1 cellular context compared by ENCODE assay signal in the genomic region with DNA sequence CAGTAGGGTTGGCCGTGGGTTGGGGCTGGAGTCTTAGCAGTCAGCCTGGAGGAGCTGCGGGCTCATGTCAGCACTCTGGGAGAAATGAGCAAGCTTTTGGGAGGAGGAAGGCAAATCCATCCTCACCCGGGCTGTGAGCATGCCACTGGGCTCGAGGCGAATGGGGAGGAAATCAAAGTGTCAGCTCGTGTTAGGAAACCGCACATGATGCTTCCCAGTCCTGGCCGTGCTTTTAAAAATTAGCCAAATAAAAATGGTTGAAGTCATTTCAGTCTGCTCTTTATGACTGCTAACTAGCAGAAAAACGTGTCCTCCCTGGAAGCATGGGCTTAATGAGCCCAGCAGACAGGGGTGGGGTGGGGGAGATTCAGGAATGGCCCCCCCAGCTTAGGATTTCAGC.
TF ChIP-seq lines count a peak whose summit lies in the region.

No MANE protein-coding gene starts in this region.

TF ChIP-seq in SK-N-SH treated with all-trans-retinoic acid at 6 μM for 48 hours, 23 proteins besides CTCF, POLR2A, EP300 and RAD21 (continued from another document):
- TF ChIP-seq, protein P1, sequence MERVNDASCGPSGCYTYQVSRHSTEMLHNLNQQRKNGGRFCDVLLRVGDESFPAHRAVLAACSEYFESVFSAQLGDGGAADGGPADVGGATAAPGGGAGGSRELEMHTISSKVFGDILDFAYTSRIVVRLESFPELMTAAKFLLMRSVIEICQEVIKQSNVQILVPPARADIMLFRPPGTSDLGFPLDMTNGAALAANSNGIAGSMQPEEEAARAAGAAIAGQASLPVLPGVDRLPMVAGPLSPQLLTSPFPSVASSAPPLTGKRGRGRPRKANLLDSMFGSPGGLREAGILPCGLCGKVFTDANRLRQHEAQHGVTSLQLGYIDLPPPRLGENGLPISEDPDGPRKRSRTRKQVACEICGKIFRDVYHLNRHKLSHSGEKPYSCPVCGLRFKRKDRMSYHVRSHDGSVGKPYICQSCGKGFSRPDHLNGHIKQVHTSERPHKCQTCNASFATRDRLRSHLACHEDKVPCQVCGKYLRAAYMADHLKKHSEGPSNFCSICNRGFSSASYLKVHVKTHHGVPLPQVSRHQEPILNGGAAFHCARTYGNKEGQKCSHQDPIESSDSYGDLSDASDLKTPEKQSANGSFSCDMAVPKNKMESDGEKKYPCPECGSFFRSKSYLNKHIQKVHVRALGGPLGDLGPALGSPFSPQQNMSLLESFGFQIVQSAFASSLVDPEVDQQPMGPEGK (CRISPR knock-in tag; IDR thresholded peaks at IDR 0.05; ENCODE audit: borderline replicate concordance), result peak; percentile 95; the same call in 1 of the 2 replicates
- TF ChIP-seq, protein P2, sequence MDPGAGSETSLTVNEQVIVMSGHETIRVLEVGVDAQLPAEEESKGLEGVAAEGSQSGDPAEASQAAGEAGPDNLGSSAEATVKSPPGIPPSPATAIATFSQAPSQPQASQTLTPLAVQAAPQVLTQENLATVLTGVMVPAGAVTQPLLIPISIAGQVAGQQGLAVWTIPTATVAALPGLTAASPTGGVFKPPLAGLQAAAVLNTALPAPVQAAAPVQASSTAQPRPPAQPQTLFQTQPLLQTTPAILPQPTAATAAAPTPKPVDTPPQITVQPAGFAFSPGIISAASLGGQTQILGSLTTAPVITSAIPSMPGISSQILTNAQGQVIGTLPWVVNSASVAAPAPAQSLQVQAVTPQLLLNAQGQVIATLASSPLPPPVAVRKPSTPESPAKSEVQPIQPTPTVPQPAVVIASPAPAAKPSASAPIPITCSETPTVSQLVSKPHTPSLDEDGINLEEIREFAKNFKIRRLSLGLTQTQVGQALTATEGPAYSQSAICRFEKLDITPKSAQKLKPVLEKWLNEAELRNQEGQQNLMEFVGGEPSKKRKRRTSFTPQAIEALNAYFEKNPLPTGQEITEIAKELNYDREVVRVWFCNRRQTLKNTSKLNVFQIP (CRISPR knock-in tag; IDR thresholded peaks at IDR 0.05; ENCODE audit: borderline replicate concordance, low read depth), result no peak
- TF ChIP-seq CSRNP3 (CRISPR knock-in tag; IDR thresholded peaks at IDR 0.05), result no peak
- TF ChIP-seq, protein P3, sequence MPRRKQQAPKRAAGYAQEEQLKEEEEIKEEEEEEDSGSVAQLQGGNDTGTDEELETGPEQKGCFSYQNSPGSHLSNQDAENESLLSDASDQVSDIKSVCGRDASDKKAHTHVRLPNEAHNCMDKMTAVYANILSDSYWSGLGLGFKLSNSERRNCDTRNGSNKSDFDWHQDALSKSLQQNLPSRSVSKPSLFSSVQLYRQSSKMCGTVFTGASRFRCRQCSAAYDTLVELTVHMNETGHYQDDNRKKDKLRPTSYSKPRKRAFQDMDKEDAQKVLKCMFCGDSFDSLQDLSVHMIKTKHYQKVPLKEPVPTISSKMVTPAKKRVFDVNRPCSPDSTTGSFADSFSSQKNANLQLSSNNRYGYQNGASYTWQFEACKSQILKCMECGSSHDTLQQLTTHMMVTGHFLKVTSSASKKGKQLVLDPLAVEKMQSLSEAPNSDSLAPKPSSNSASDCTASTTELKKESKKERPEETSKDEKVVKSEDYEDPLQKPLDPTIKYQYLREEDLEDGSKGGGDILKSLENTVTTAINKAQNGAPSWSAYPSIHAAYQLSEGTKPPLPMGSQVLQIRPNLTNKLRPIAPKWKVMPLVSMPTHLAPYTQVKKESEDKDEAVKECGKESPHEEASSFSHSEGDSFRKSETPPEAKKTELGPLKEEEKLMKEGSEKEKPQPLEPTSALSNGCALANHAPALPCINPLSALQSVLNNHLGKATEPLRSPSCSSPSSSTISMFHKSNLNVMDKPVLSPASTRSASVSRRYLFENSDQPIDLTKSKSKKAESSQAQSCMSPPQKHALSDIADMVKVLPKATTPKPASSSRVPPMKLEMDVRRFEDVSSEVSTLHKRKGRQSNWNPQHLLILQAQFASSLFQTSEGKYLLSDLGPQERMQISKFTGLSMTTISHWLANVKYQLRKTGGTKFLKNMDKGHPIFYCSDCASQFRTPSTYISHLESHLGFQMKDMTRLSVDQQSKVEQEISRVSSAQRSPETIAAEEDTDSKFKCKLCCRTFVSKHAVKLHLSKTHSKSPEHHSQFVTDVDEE (CRISPR knock-in tag; IDR thresholded peaks at IDR 0.05), result peak; percentile 89; the same call in 1 of the 2 replicates
- TF ChIP-seq SNAI2 (CRISPR knock-in tag; IDR thresholded peaks at IDR 0.05), result 0 out of 2 replicates have a peak, but pooled peaks have one; percentile 44
- no peak for TF ChIP-seq GLIS3 (CRISPR knock-in tag; IDR thresholded peaks at IDR 0.05)
- TF ChIP-seq PPARA (CRISPR knock-in tag; IDR thresholded peaks at IDR 0.05; ENCODE audit: borderline replicate concordance), result no peak
- TF ChIP-seq ZNF8 (CRISPR knock-in tag; IDR thresholded peaks at IDR 0.05), result no peak
- peak; percentile 77 for TF ChIP-seq TCF4 (CRISPR knock-in tag; IDR thresholded peaks at IDR 0.05; ENCODE audit: borderline replicate concordance)
